ENCODE assay signal across 15 cellular contexts in genomic region chr12:2337031-2338010, GRCh38.
DNase-seq lines count a peak whose midpoint lies in the region; ATAC-seq and TF ChIP-seq lines count a peak whose summit lies in the region.
"Had no signal": no experiment of that assay in that cellular context is flagged by ENCODE, and none has a peak within 500 bp of the region (broad histone marks: within the 10 kb centered on the region; RNA-seq: fewer than 3 reads in every experiment).

No MANE protein-coding gene starts in this region.

- H3K9ac ChIP-seq in muscle layer of colon (ENCODE audit: low read length), result no peak overlapping the region

- H3K36me3 ChIP-seq in breast epithelium, result no peaks in the 10 kb centered on the region
- H3K36me3 ChIP-seq in muscle layer of colon (ENCODE audit: insufficient read depth, low read length), result no peaks in the 10 kb centered on the region
- no peaks in the 10 kb centered on the region for H3K36me3 ChIP-seq in tibial artery
- H3K36me3 ChIP-seq in WERI-Rb-1, result no peaks in the 10 kb centered on the region
- H3K36me3 ChIP-seq: Peyer's patch had no signal

- no peaks in the 10 kb centered on the region for H3K27me3 ChIP-seq in breast epithelium
- H3K27me3 ChIP-seq in muscle layer of colon (ENCODE audit: control insufficient read depth in 1 of 2, insufficient read depth in 2 of 2, low read length in 2 of 2), result no peaks in the 10 kb centered on the region
- H3K27me3 ChIP-seq in tibial artery, result no peaks in the 10 kb centered on the region
- no peaks in the 10 kb centered on the region for H3K27me3 ChIP-seq in WERI-Rb-1 (ENCODE audit: insufficient read depth, low read depth, severe bottlenecking)
- H3K27me3 ChIP-seq: Peyer's patch had no signal

- H3K27me3 Mint-ChIP-seq in activated CD4-positive, alpha-beta T cell treated with anti-CD3 and anti-CD28 coated beads for 36 hours, result peaks cover 7% of the 10 kb centered on the region

- CTCF ChIA-PET in activated CD4-positive, alpha-beta T cell treated with anti-CD3 and anti-CD28 coated beads for 36 hours (lab: Charles Lee), result no interaction called here

- H3K4me1 ChIP-seq in breast epithelium (no peaks in the 10 kb centered on the region), muscle layer of colon (ENCODE audit: insufficient read depth, low read length) (peaks cover 70% of the 10 kb centered on the region), tibial artery (peaks cover 0 to 99% (median 64%) of the 10 kb centered on the region in 4 donors)
- H3K4me1 ChIP-seq: A549 had no signal

- peak overlapping the region; percentile 67 to 72 for H3K27ac ChIP-seq in breast epithelium
- H3K27ac ChIP-seq in muscle layer of colon (ENCODE audit: low read depth, low read length), result peak overlapping the region; percentile 1
- peak overlapping the region; percentile 88 to 90 for H3K27ac ChIP-seq in tibial artery
- no peak overlapping the region for H3K27ac ChIP-seq in WERI-Rb-1

- H3K9me3 Mint-ChIP-seq in activated CD4-positive, alpha-beta T cell treated with anti-CD3 and anti-CD28 coated beads for 36 hours (ENCODE audit: low read depth), result no peaks in the 10 kb centered on the region
- H3K9me3 Mint-ChIP-seq: WTC11 had no signal

- H3K27ac Mint-ChIP-seq in activated CD4-positive, alpha-beta T cell treated with anti-CD3 and anti-CD28 coated beads for 36 hours, result peak overlapping the region; percentile 13
- H3K27ac Mint-ChIP-seq: WTC11 had no signal

- POLR2A ChIA-PET in activated CD4-positive, alpha-beta T cell treated with anti-CD3 and anti-CD28 coated beads for 36 hours (lab: Charles Lee), result no interaction called here

- no peaks in the 10 kb centered on the region for H3K9me3 ChIP-seq in breast epithelium
- H3K9me3 ChIP-seq in muscle layer of colon (ENCODE audit: low read length), result no peaks in the 10 kb centered on the region
- H3K9me3 ChIP-seq in tibial artery, result no peaks in the 10 kb centered on the region
- H3K9me3 ChIP-seq in WERI-Rb-1 (ENCODE audit: severe bottlenecking), result no peaks in the 10 kb centered on the region
- H3K9me3 ChIP-seq: A549, Peyer's patch had no signal

- DNase-seq in activated CD4-positive, alpha-beta T cell treated with anti-CD3 and anti-CD28 coated beads for 36 hours, result no peak
- DNase-seq in activated CD4-positive, alpha-beta T cell treated with anti-CD3 and anti-CD28 coated beads, Interleukin-2, amount 50 U/mL, for 48 hours, result no peak
- DNase-seq in breast epithelium (ENCODE audit: low spot score in 2 of 2), result no peak
- DNase-seq in tibial artery, result no peak
- no peak for DNase-seq in WERI-Rb-1
- no peak for DNase-seq in GF-D8 (lab: John Stamatoyannopoulos, UW)
- DNase-seq: activated T-cell treated with anti-CD3 and anti-CD28 coated beads, Interleukin-2, amount 50 U/mL, for 1 hour; Karpas-422; NCI-H2107; Peyer's patch; stimulated activated CD4-positive, alpha-beta T cell treated with anti-CD3 and anti-CD28 coated beads, Interleukin-4, amount 100 ng/mL, for 1 hour had no signal

- H3K36me3 Mint-ChIP-seq in activated CD4-positive, alpha-beta T cell treated with anti-CD3 and anti-CD28 coated beads for 36 hours (ENCODE audit: low read depth), result no peaks in the 10 kb centered on the region
- H3K36me3 Mint-ChIP-seq: WTC11 had no signal

- no peak overlapping the region for H3K4me3 Mint-ChIP-seq in activated CD4-positive, alpha-beta T cell treated with anti-CD3 and anti-CD28 coated beads for 36 hours
- H3K4me3 Mint-ChIP-seq: WTC11 had no signal

- ATAC-seq in activated CD4-positive, alpha-beta T cell treated with anti-CD3 and anti-CD28 coated beads for 36 hours, result no peak
- no peak for ATAC-seq in GM21526 (IDR thresholded peaks at IDR 0.05; ENCODE audit: low FRiP score, unreplicated experiment)
- ATAC-seq: WTC11 had no signal

- TF ChIP-seq CTCF in breast epithelium (IDR thresholded peaks at IDR 0.05) (no peak), tibial artery (IDR thresholded peaks at IDR 0.05) (no peak), WERI-Rb-1 (IDR thresholded peaks at IDR 0.05; ENCODE audit: low read depth, low read length) (no peak)

- H3K4me3 ChIP-seq in breast epithelium, result no peak overlapping the region
- no peak overlapping the region for H3K4me3 ChIP-seq in muscle layer of colon (ENCODE audit: low read depth in 1 of 2, low read length in 2 of 2)
- H3K4me3 ChIP-seq in tibial artery, result peak overlapping the region in 1 of 2 donors; percentile 5
- no peak overlapping the region for H3K4me3 ChIP-seq in WERI-Rb-1 (ENCODE audit: low read depth, low read length)
- H3K4me3 ChIP-seq: A549, Peyer's patch had no signal

- intact Hi-C loops in activated CD4-positive, alpha-beta T cell treated with anti-CD3 and anti-CD28 coated beads for 36 hours (cut with DNase I, micrococcal nuclease), result no loop called here
- intact Hi-C loops in breast epithelium (cut with DNase I; ENCODE audit: low total_unique reads), result no loop called here
- intact Hi-C loops in tibial artery (cut with DNase I; ENCODE audit: low total_unique reads), result no loop called here

- no peak for TF ChIP-seq POLR2A in breast epithelium (IDR thresholded peaks at IDR 0.05)

- peaks cover 5% of the 10 kb centered on the region for H3K4me1 Mint-ChIP-seq in activated CD4-positive, alpha-beta T cell treated with anti-CD3 and anti-CD28 coated beads for 36 hours
